In genomic region chr6:41546475-41546865, GRCh38 we compare ENCODE assay signal across 8 cellular contexts. TPM values are rescaled to one million over a fixed set of nuclear protein-coding genes. Genes with fewer than 3 reads are reported as not detected.
A peak's percentile ranks its signal among the peaks of the same experiment; 100 is the strongest.
DNase-seq lines count a peak whose midpoint lies in the region; ATAC-seq and TF ChIP-seq lines count a peak whose summit lies in the region.

No MANE protein-coding gene starts in this region.

- ATAC-seq in GM21825 (IDR thresholded peaks at IDR 0.05; ENCODE audit: unreplicated experiment) = peak; percentile 29
- ATAC-seq in body of pancreas = peak; percentile 74
- ATAC-seq in left lung = no peak

- H3K9ac ChIP-seq in stomach smooth muscle (ENCODE audit: low read length in 2 of 2) = peak overlapping the region in 1 of 2 donors; percentile 60

- H3K4me1 ChIP-seq in body of pancreas (peaks cover 47% of the 10 kb centered on the region), left lung (peaks cover 5 to 55% of the 10 kb centered on the region in 2 donors), stomach smooth muscle (ENCODE audit: control insufficient read depth, insufficient read depth, low read length) (peaks cover 38% of the 10 kb centered on the region)

- peak overlapping the region in 1 of 2 donors; percentile 94 for H3K4me3 ChIP-seq in body of pancreas
- peak overlapping the region; percentile 73 to 79 for H3K4me3 ChIP-seq in left lung
- H3K4me3 ChIP-seq in stomach smooth muscle (ENCODE audit: low read length in 2 of 2) = peak overlapping the region; percentile 40 to 86

- H3K36me3 ChIP-seq in body of pancreas (replicated peaks in 1 of 2; ENCODE audit: insufficient read depth in 1 of 2, low read depth in 2 of 2) = no peaks in the 10 kb centered on the region
- peaks cover 0 to 6% of the 10 kb centered on the region in 2 donors for H3K36me3 ChIP-seq in left lung
- peaks cover 0 to 5% of the 10 kb centered on the region in 2 donors for H3K36me3 ChIP-seq in stomach smooth muscle (ENCODE audit: control insufficient read depth in 2 of 2, insufficient read depth in 2 of 2, low read length in 2 of 2)

- H3K27me3 ChIP-seq in body of pancreas = no peaks in the 10 kb centered on the region
- H3K27me3 ChIP-seq in left lung = peaks cover 0 to 51% of the 10 kb centered on the region in 2 donors
- no peaks in the 10 kb centered on the region for H3K27me3 ChIP-seq in stomach smooth muscle (ENCODE audit: control insufficient read depth in 1 of 2, insufficient read depth in 2 of 2, low read length in 2 of 2)

- no peaks in the 10 kb centered on the region for H3K9me3 ChIP-seq in body of pancreas
- no peaks in the 10 kb centered on the region for H3K9me3 ChIP-seq in left lung
- H3K9me3 ChIP-seq in stomach smooth muscle (ENCODE audit: control insufficient read depth in 2 of 2, low read length in 2 of 2) = no peaks in the 10 kb centered on the region

- DNase-seq in NCI-H2171 (lab: John Stamatoyannopoulos, UW) = peak; percentile 32
- no peak for DNase-seq in NCI-H2171 treated with DMSO at 0.1 percent for 48 hours (lab: John Stamatoyannopoulos, UW)
- peak; percentile 37 for DNase-seq in LoVo (ENCODE audit: low spot score)
- no peak for DNase-seq in body of pancreas
- no peak for DNase-seq in left lung
- DNase-seq in epidermal melanocyte (ENCODE audit: insufficient read length, low spot score) = no peak

- 0% methylated on average over 1 to 8 of the region's 67 CpGs for WGBS in body of pancreas, 2 donors

- TF ChIP-seq POLR2A in body of pancreas (IDR thresholded peaks at IDR 0.05) = peak in 1 of 3 donors; percentile 34

- no peak for TF ChIP-seq CTCF in body of pancreas (IDR thresholded peaks at IDR 0.05)
- TF ChIP-seq CTCF in left lung (IDR thresholded peaks at IDR 0.05) = no peak

- intact Hi-C loops in body of pancreas (cut with DNase I) (no loop called here), left lung (cut with DNase I) (no loop called here)

- H3K27ac ChIP-seq in body of pancreas = peak overlapping the region; percentile 74 to 88 (median 84)
- peak overlapping the region; percentile 33 to 73 for H3K27ac ChIP-seq in left lung
- no peak overlapping the region for H3K27ac ChIP-seq in stomach smooth muscle (ENCODE audit: low read length)

RNA-seq across cellular contexts. Expression of gene FOXP4, which starts 0.3 kb away (rescaled TPM):
- total RNA-seq in body of pancreas = 10 to 100 TPM in 1 of 2 donors, 1 to 10 TPM in 1; 8.6 to 10.5 TPM
- total RNA-seq in left lung = 10 to 100 TPM; 26.9 to 33.7 TPM

Comparison
In these comparisons a context has a peak if more than half of its experiments do, and no peak if none do; other contexts are left out.
1. DNase-seq: peak in NCI-H2171 (single experiment) and LoVo (single experiment); none in NCI-H2171 treated with DMSO at 0.1 percent for 48 hours (single experiment), body of pancreas (0 of 4), left lung (0 of 2) and epidermal melanocyte (single experiment).